Comparison of ENCODE assay signal across 11 cellular contexts in the genomic region with DNA sequence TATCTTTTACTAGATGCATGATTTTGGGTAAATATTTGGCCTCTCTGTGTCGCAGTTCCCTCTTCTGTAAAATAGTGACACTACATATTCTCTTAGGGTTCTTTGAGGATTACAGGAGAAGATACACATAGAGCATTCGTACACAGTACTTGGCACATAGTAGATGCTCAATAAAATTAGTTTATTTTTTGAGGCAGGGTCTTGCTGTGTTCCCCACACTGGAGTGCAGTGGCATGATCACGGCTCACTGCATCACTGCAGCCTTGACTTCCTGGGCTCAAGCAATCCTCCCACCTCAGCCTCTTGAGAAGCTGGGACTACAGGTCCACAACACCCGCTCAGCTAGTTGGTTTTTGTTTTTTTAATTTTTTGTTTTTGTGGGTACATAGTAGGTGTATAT. TPM values are rescaled to one million over a fixed set of nuclear protein-coding genes. Genes with fewer than 3 reads are reported as not detected.
DNase-seq lines count a peak whose midpoint lies in the region; ATAC-seq and TF ChIP-seq lines count a peak whose summit lies in the region.
"Had no signal": no experiment of that assay in that cellular context is flagged by ENCODE, and none has a peak within 500 bp of the region (broad histone marks: within the 10 kb centered on the region; RNA-seq: fewer than 3 reads in every experiment).

No MANE protein-coding gene starts in this region.

- TF ChIP-seq CTCF in HFFc6 (IDR thresholded peaks at IDR 0.05) = no peak

- no peak for ATAC-seq in natural killer cell treated with Interleukin-12 subunit alpha and Interleukin-12 subunit beta and Interleukin-15 and Interleukin-18, amount 100 ng/mL, for 72 hours
- ATAC-seq: right cardiac atrium had no signal

- no peaks in the 10 kb centered on the region for H3K27me3 Mint-ChIP-seq in T-helper 1 cell treated with Interleukin-12 subunit alpha and Interleukin-12 subunit beta and Interleukin-4 antibody, amounts not matched to agents 30 μg/mL and 1 μg/mL, for 36 hours (ENCODE audit: low read depth)
- no peaks in the 10 kb centered on the region for H3K27me3 Mint-ChIP-seq in HFFc6 (ENCODE audit: insufficient read depth)
- no peaks in the 10 kb centered on the region for H3K27me3 Mint-ChIP-seq in activated naive CD8-positive, alpha-beta T cell
- no peaks in the 10 kb centered on the region for H3K27me3 Mint-ChIP-seq in natural killer cell treated with Interleukin-12 subunit alpha and Interleukin-12 subunit beta and Interleukin-15 and Interleukin-18, amount 100 ng/mL, for 72 hours

- H3K27ac Mint-ChIP-seq in T-helper 1 cell treated with Interleukin-12 subunit alpha and Interleukin-12 subunit beta and Interleukin-4 antibody, amounts not matched to agents 30 μg/mL and 1 μg/mL, for 36 hours = no peak overlapping the region
- no peak overlapping the region; the same call in 1 of the 2 replicates for H3K27ac Mint-ChIP-seq in HFFc6
- H3K27ac Mint-ChIP-seq in activated naive CD8-positive, alpha-beta T cell = no peak overlapping the region
- H3K27ac Mint-ChIP-seq in natural killer cell treated with Interleukin-12 subunit alpha and Interleukin-12 subunit beta and Interleukin-15 and Interleukin-18, amount 100 ng/mL, for 72 hours = peak overlapping the region in 1 of 2 donors; percentile 89

- H3K4me3 Mint-ChIP-seq in T-helper 1 cell treated with Interleukin-12 subunit alpha and Interleukin-12 subunit beta and Interleukin-4 antibody, amounts not matched to agents 30 μg/mL and 1 μg/mL, for 36 hours = peak overlapping the region; percentile 100
- peak overlapping the region; percentile 96 for H3K4me3 Mint-ChIP-seq in HFFc6
- H3K4me3 Mint-ChIP-seq in activated naive CD8-positive, alpha-beta T cell = peak overlapping the region; percentile 97
- H3K4me3 Mint-ChIP-seq in natural killer cell treated with Interleukin-12 subunit alpha and Interleukin-12 subunit beta and Interleukin-15 and Interleukin-18, amount 100 ng/mL, for 72 hours = peak overlapping the region; percentile 99

- peaks cover 29% of the 10 kb centered on the region for H3K4me1 Mint-ChIP-seq in T-helper 1 cell treated with Interleukin-12 subunit alpha and Interleukin-12 subunit beta and Interleukin-4 antibody, amounts not matched to agents 30 μg/mL and 1 μg/mL, for 36 hours (ENCODE audit: low read depth)
- peaks cover 48% of the 10 kb centered on the region for H3K4me1 Mint-ChIP-seq in HFFc6 (ENCODE audit: low read depth)
- peaks cover 32% of the 10 kb centered on the region for H3K4me1 Mint-ChIP-seq in activated naive CD8-positive, alpha-beta T cell (ENCODE audit: low read depth)
- H3K4me1 Mint-ChIP-seq in natural killer cell treated with Interleukin-12 subunit alpha and Interleukin-12 subunit beta and Interleukin-15 and Interleukin-18, amount 100 ng/mL, for 72 hours (ENCODE audit: low read depth in 2 of 2) = peaks cover 24% of the 10 kb centered on the region in 2 donors

- no peaks in the 10 kb centered on the region for H3K9me3 Mint-ChIP-seq in T-helper 1 cell treated with Interleukin-12 subunit alpha and Interleukin-12 subunit beta and Interleukin-4 antibody, amounts not matched to agents 30 μg/mL and 1 μg/mL, for 36 hours
- no peaks in the 10 kb centered on the region for H3K9me3 Mint-ChIP-seq in HFFc6
- no peaks in the 10 kb centered on the region for H3K9me3 Mint-ChIP-seq in activated naive CD8-positive, alpha-beta T cell (ENCODE audit: low read depth)
- H3K9me3 Mint-ChIP-seq in natural killer cell treated with Interleukin-12 subunit alpha and Interleukin-12 subunit beta and Interleukin-15 and Interleukin-18, amount 100 ng/mL, for 72 hours = no peaks in the 10 kb centered on the region

- peaks cover 12% of the 10 kb centered on the region for H3K36me3 Mint-ChIP-seq in T-helper 1 cell treated with Interleukin-12 subunit alpha and Interleukin-12 subunit beta and Interleukin-4 antibody, amounts not matched to agents 30 μg/mL and 1 μg/mL, for 36 hours (ENCODE audit: low read depth)
- H3K36me3 Mint-ChIP-seq in HFFc6 (ENCODE audit: low read depth) = peaks cover 8% of the 10 kb centered on the region; the same call in 1 of the 2 replicates
- H3K36me3 Mint-ChIP-seq in activated naive CD8-positive, alpha-beta T cell = no peaks in the 10 kb centered on the region
- no peaks in the 10 kb centered on the region for H3K36me3 Mint-ChIP-seq in natural killer cell treated with Interleukin-12 subunit alpha and Interleukin-12 subunit beta and Interleukin-15 and Interleukin-18, amount 100 ng/mL, for 72 hours

- DNase-seq in T-helper 1 cell (no peak), HFFc6 (no peak), KG1 (lab: John Stamatoyannopoulos, UW) (no peak), SHP77 (lab: John Stamatoyannopoulos, UW) (no peak), epidermal melanocyte (ENCODE audit: insufficient read length, low spot score) (no peak)
- DNase-seq in natural killer cell treated with Interleukin-12 subunit alpha and Interleukin-12 subunit beta and Interleukin-15 and Interleukin-18, amount 100 ng/mL, for 72 hours (ENCODE audit: low spot score) = no peak
- DNase-seq: activated effector memory CD4-positive, alpha-beta T cell treated with Interleukin-2 at 50 U/mL for 16 hours; midbrain; right cardiac atrium had no signal

RNA-seq across cellular contexts. Expression of a gene that starts 1.6 kb away (rescaled TPM):
- 1 to 10 TPM; 4.7 to 7.2 (median 5.6) TPM for total RNA-seq in HFFc6 (2021; fragmentation: NEBNext Ultra II Directional; extraction: Animal tissue kit (Norgen Biotek cat#: 25700))
- total RNA-seq in natural killer cell treated with Interleukin-12 subunit alpha and Interleukin-12 subunit beta and Interleukin-15 and Interleukin-18, amount 100 ng/mL, for 72 hours = 10 to 100 TPM in 1 of 2 donors, 1 to 10 TPM in 1; 5.4 to 13.0 TPM

RNA-seq across cellular contexts. Expression of a gene that starts 47.9 kb away (rescaled TPM):
- total RNA-seq in HFFc6 (2021; fragmentation: NEBNext Ultra II Directional; extraction: Animal tissue kit (Norgen Biotek cat#: 25700)) = 10 to 100 TPM; 35.2 to 47.1 (median 40.8) TPM
- total RNA-seq in natural killer cell treated with Interleukin-12 subunit alpha and Interleukin-12 subunit beta and Interleukin-15 and Interleukin-18, amount 100 ng/mL, for 72 hours = 10 to 100 TPM; 47.5 to 50.5 TPM

RNA-seq across cellular contexts. Expression of a gene that starts 58.6 kb away (rescaled TPM):
- 10 to 100 TPM; 29.6 to 39.2 (median 32.7) TPM for total RNA-seq in HFFc6 (2021; fragmentation: NEBNext Ultra II Directional; extraction: Animal tissue kit (Norgen Biotek cat#: 25700))
- 10 to 100 TPM; 24.1 to 36.7 TPM for total RNA-seq in natural killer cell treated with Interleukin-12 subunit alpha and Interleukin-12 subunit beta and Interleukin-15 and Interleukin-18, amount 100 ng/mL, for 72 hours
